Comparison of ENCODE assay signal across 11 cellular contexts in genomic region chr16:4496305-4496704, GRCh38. TPM values are rescaled to one million over a fixed set of nuclear protein-coding genes. Genes with fewer than 3 reads are reported as not detected.
A peak's percentile ranks its signal among the peaks of the same experiment; 100 is the strongest.
DNase-seq lines count a peak whose midpoint lies in the region; ATAC-seq, FAIRE-seq and TF ChIP-seq lines count a peak whose summit lies in the region.
"Had no signal": no experiment of that assay in that cellular context is flagged by ENCODE, and none has a peak within 500 bp of the region (broad histone marks: within the 10 kb centered on the region; RNA-seq: fewer than 3 reads in every experiment).

No MANE protein-coding gene starts in this region.

- H3K27me3 ChIP-seq in SK-N-SH (ENCODE audit: insufficient read depth) (no peaks in the 10 kb centered on the region), left lung (no peaks in the 10 kb centered on the region), H7 (ENCODE audit: control insufficient read depth, insufficient read depth, low read length) (no peaks in the 10 kb centered on the region)

- TF ChIP-seq CTCF in SK-N-SH (IDR thresholded peaks at IDR 0.05), result no peak
- TF ChIP-seq CTCF in fibroblast of the aortic adventitia (IDR thresholded peaks at IDR 0.05; ENCODE audit: insufficient read depth, low read length), result no peak
- no peak for TF ChIP-seq CTCF in left lung (IDR thresholded peaks at IDR 0.05)

- peaks cover 81% of the 10 kb centered on the region for H3K4me1 Mint-ChIP-seq in activated naive CD8-positive, alpha-beta T cell (ENCODE audit: low read depth)
- H3K4me1 Mint-ChIP-seq in activated naive CD8-positive, alpha-beta T cell treated with anti-CD3 and anti-CD28 coated beads for 36 hours, result peaks cover 81% of the 10 kb centered on the region

- H3K36me3 ChIP-seq in SK-N-SH (replicated peaks in 1 of 2; ENCODE audit: control insufficient read depth in 1 of 2, insufficient read depth in 2 of 2, low read length in 1 of 2) (no peaks in the 10 kb centered on the region), left lung (peaks cover 0 to 26% of the 10 kb centered on the region in 2 donors), H7 (replicated peaks; ENCODE audit: control insufficient read depth, insufficient read depth, low read length) (no peaks in the 10 kb centered on the region)
- H3K36me3 ChIP-seq: prostate gland had no signal

- H3K9me3 Mint-ChIP-seq in activated naive CD8-positive, alpha-beta T cell (ENCODE audit: low read depth), result no peaks in the 10 kb centered on the region
- no peaks in the 10 kb centered on the region for H3K9me3 Mint-ChIP-seq in activated naive CD8-positive, alpha-beta T cell treated with anti-CD3 and anti-CD28 coated beads for 36 hours

- H3K27me3 Mint-ChIP-seq in activated naive CD8-positive, alpha-beta T cell, result no peaks in the 10 kb centered on the region
- H3K27me3 Mint-ChIP-seq in activated naive CD8-positive, alpha-beta T cell treated with anti-CD3 and anti-CD28 coated beads for 36 hours, result no peaks in the 10 kb centered on the region

- 0 out of 2 replicates have a peak overlapping the region, but pooled peaks have one; percentile 25 for H3K9ac ChIP-seq in SK-N-SH

- H3K4me3 Mint-ChIP-seq in activated naive CD8-positive, alpha-beta T cell, result no peak overlapping the region
- H3K4me3 Mint-ChIP-seq in activated naive CD8-positive, alpha-beta T cell treated with anti-CD3 and anti-CD28 coated beads for 36 hours, result no peak overlapping the region

- 60% methylated on average over 4 of the region's 4 CpGs for WGBS in SK-N-SH (ENCODE audit: low lambda C conversion rate)

- DNase-seq in activated naive CD8-positive, alpha-beta T cell treated with anti-CD3 and anti-CD28 coated beads for 36 hours, result no peak
- DNase-seq in SK-N-SH, result no peak
- peak; percentile 35 for DNase-seq in fibroblast of the aortic adventitia (ENCODE audit: low read depth)
- DNase-seq in left lung, result no peak
- no peak for DNase-seq in frontal cortex (ENCODE audit: low spot score in 2 of 2)
- no peak for DNase-seq in H7
- DNase-seq: AML-193 had no signal

- TF ChIP-seq RAD21 in SK-N-SH (IDR thresholded peaks at IDR 0.05; ENCODE audit: low read length), result no peak

- CTCF ChIA-PET in SK-N-SH (lab: Yijun Ruan, JAX), result interaction anchor here (1.2 kb wide), 1 partner anchor 11 kb away, joined by 6 read pairs; no protein-coding TSS in a partner anchor

- H3K4me2 ChIP-seq in SK-N-SH, result no peak overlapping the region

- H3K4me3 ChIP-seq in SK-N-SH (ENCODE audit: low read depth in 2 of 2, low read length in 1 of 2), result no peak overlapping the region
- no peak overlapping the region for H3K4me3 ChIP-seq in fibroblast of the aortic adventitia (ENCODE audit: low read depth, low read length)
- H3K4me3 ChIP-seq in left lung, result no peak overlapping the region
- H3K4me3 ChIP-seq in H7 (ENCODE audit: insufficient read depth, low read depth, low read length), result no peak overlapping the region
- H3K4me3 ChIP-seq: prostate gland had no signal

- H3K4me1 ChIP-seq in SK-N-SH (ENCODE audit: control insufficient read depth in 1 of 2, insufficient read depth in 2 of 2, low read depth in 1 of 2, low read length in 1 of 2) (peaks cover 3 to 39% of the 10 kb centered on the region in 2 experiments; a peak in 3 of 4 replicates), left lung (peaks cover 13 to 27% of the 10 kb centered on the region in 2 donors)

- H3K79me2 ChIP-seq in SK-N-SH (ENCODE audit: insufficient read depth), result peaks cover 79% of the 10 kb centered on the region

- ATAC-seq in left lung (no peak), HG02885 (IDR thresholded peaks at IDR 0.05; ENCODE audit: poor library complexity, unreplicated experiment) (no peak)

- POLR2A ChIA-PET in SK-N-SH (lab: Yijun Ruan, JAX), result no interaction called here

- peak overlapping the region in 1 of 2 experiments; percentile 80; a peak in 2 of 4 replicates for H3K27ac ChIP-seq in SK-N-SH (ENCODE audit: low read depth in 2 of 2, low read length in 1 of 2)
- H3K27ac ChIP-seq in left lung, result no peak overlapping the region
- H3K27ac ChIP-seq: prostate gland had no signal

- no peak overlapping the region for H2AFZ ChIP-seq in SK-N-SH (ENCODE audit: low read depth)

- peak overlapping the region; percentile 46 for H3K27ac Mint-ChIP-seq in activated naive CD8-positive, alpha-beta T cell
- no peak overlapping the region for H3K27ac Mint-ChIP-seq in activated naive CD8-positive, alpha-beta T cell treated with anti-CD3 and anti-CD28 coated beads for 36 hours

- intact Hi-C loops in left lung (cut with DNase I), result no loop called here

- TF ChIP-seq EP300 in SK-N-SH (IDR thresholded peaks at IDR 0.05; ENCODE audit: borderline replicate concordance in 1 of 2, low read depth in 1 of 2, low read length in 1 of 2), result no peak

- H3K9me3 ChIP-seq in SK-N-SH (no peaks in the 10 kb centered on the region), left lung (no peaks in the 10 kb centered on the region)
- H3K9me3 ChIP-seq: prostate gland had no signal

- no peaks in the 10 kb centered on the region for H3K9me2 ChIP-seq in SK-N-SH

- H3F3A ChIP-seq in SK-N-SH (replicated peaks; ENCODE audit: insufficient read depth), result peaks cover 39% of the 10 kb centered on the region

- no peaks in the 10 kb centered on the region for H3K36me3 Mint-ChIP-seq in activated naive CD8-positive, alpha-beta T cell
- peaks cover 24% of the 10 kb centered on the region for H3K36me3 Mint-ChIP-seq in activated naive CD8-positive, alpha-beta T cell treated with anti-CD3 and anti-CD28 coated beads for 36 hours

- no peak for FAIRE-seq in frontal cortex (lab: Jason Lieb, UNC)
- FAIRE-seq: colon had no signal

- peaks cover 8% of the 10 kb centered on the region; the same call in 1 of the 2 replicates for H4K20me1 ChIP-seq in SK-N-SH (ENCODE audit: insufficient read depth)

TF ChIP-seq in SK-N-SH, 30 proteins besides CTCF, POLR2A, EP300 and RAD21:
- TF ChIP-seq EZH2phosphoT487 (IDR thresholded peaks at IDR 0.05; ENCODE audit: borderline replicate concordance, low read depth) (no peak), USF1 (IDR thresholded peaks at IDR 0.05; ENCODE audit: borderline replicate concordance, low read depth) (no peak), FOSL2 (IDR thresholded peaks at IDR 0.05; ENCODE audit: borderline replicate concordance, low read depth) (peak; percentile 68), TEAD4 (IDR thresholded peaks at IDR 0.05; ENCODE audit: borderline replicate concordance, insufficient read depth) (no peak), GABPA (IDR thresholded peaks at IDR 0.05; ENCODE audit: low read depth) (no peak), RXRA (IDR thresholded peaks at IDR 0.05; ENCODE audit: borderline replicate concordance, low read depth) (peak; percentile 46; the same call in 1 of the 2 replicates)

RNA-seq across cellular contexts. Expression of gene HMOX2, which starts 20.1 kb away (rescaled TPM):
- total RNA-seq in activated naive CD8-positive, alpha-beta T cell treated with anti-CD3 and anti-CD28 coated beads for 36 hours, result 10 to 100 TPM; 84.4 to 88.4 TPM
- polyA plus RNA-seq in SK-N-SH (2012; rRNA removed), result 65.1 and 75.5 TPM in 2 replicates
- 48.4 and 62.0 TPM in 2 replicates for polyA plus RNA-seq in SK-N-SH (2012; cell fraction: cytosol; rRNA removed)
- polyA plus RNA-seq in SK-N-SH (2012; cell fraction: nucleus; rRNA removed), result 62.6 and 64.9 TPM in 2 replicates
- total RNA-seq in fibroblast of the aortic adventitia (ENCODE audit: low replicate concordance), result 24.8 and 30.5 TPM in 2 replicates
- total RNA-seq in left lung, result 10 to 100 TPM; 50.8 to 51.5 TPM
- total RNA-seq in frontal cortex, result 39.5 TPM
- total RNA-seq in H7 (2014; rRNA removed; shearing (Covaris generic)), result 44.9 and 54.1 TPM in 2 replicates

RNA-seq across cellular contexts. Expression of gene NMRAL1, which starts 21.9 kb away (rescaled TPM):
- 10 to 100 TPM; 62.5 to 64.4 TPM for total RNA-seq in activated naive CD8-positive, alpha-beta T cell treated with anti-CD3 and anti-CD28 coated beads for 36 hours
- 99.9 and 102 TPM in 2 replicates for polyA plus RNA-seq in SK-N-SH (2012; rRNA removed)
- 50.3 and 72.4 TPM in 2 replicates for polyA plus RNA-seq in SK-N-SH (2012; cell fraction: cytosol; rRNA removed)
- polyA plus RNA-seq in SK-N-SH (2012; cell fraction: nucleus; rRNA removed), result 97.1 and 185 TPM in 2 replicates
- 43.4 and 80.7 TPM in 2 replicates for total RNA-seq in fibroblast of the aortic adventitia (ENCODE audit: low replicate concordance)
- 10 to 100 TPM; 31.4 to 36.5 TPM for total RNA-seq in left lung
- total RNA-seq in frontal cortex, result 62.0 TPM
- 85.4 and 102 TPM in 2 replicates for total RNA-seq in H7 (2014; rRNA removed; shearing (Covaris generic))

RNA-seq across cellular contexts. Expression of gene CDIP1, which starts 42.3 kb away (rescaled TPM):
- 10 to 100 TPM; 33.0 to 33.3 TPM for total RNA-seq in activated naive CD8-positive, alpha-beta T cell treated with anti-CD3 and anti-CD28 coated beads for 36 hours
- polyA plus RNA-seq in SK-N-SH (2012; rRNA removed), result 19.4 and 30.2 TPM in 2 replicates
- polyA plus RNA-seq in SK-N-SH (2012; cell fraction: cytosol; rRNA removed), result 17.6 and 23.3 TPM in 2 replicates
- 33.9 and 39.3 TPM in 2 replicates for polyA plus RNA-seq in SK-N-SH (2012; cell fraction: nucleus; rRNA removed)
- total RNA-seq in fibroblast of the aortic adventitia (ENCODE audit: low replicate concordance) (11.8 and 20.3 TPM in 2 replicates), left lung (10 to 100 TPM; 22.2 to 27.0 TPM), frontal cortex (9.8 TPM)
- total RNA-seq in H7 (2014; rRNA removed; shearing (Covaris generic)), result 32.1 and 36.0 TPM in 2 replicates

RNA-seq across cellular contexts. Expression of gene C16orf96, which starts 59.8 kb away (rescaled TPM):
- under 1 TPM; 0.08 to 0.20 TPM for total RNA-seq in activated naive CD8-positive, alpha-beta T cell treated with anti-CD3 and anti-CD28 coated beads for 36 hours
- polyA plus RNA-seq in SK-N-SH (2012; rRNA removed), result 0.05 TPM in 2 replicates
- 0.04 and 0.05 TPM in 2 replicates for polyA plus RNA-seq in SK-N-SH (2012; cell fraction: cytosol; rRNA removed)
- 0.41 and 0.47 TPM in 2 replicates for polyA plus RNA-seq in SK-N-SH (2012; cell fraction: nucleus; rRNA removed)
- under 0.01 TPM in 1 of 2 replicates, not detected in the other for total RNA-seq in fibroblast of the aortic adventitia (ENCODE audit: low replicate concordance)
- total RNA-seq in left lung, result under 1 TPM; 0.17 to 0.18 TPM
- 0.41 TPM for total RNA-seq in frontal cortex
- 0.38 and 0.41 TPM in 2 replicates for total RNA-seq in H7 (2014; rRNA removed; shearing (Covaris generic))
